In the genomic region with DNA sequence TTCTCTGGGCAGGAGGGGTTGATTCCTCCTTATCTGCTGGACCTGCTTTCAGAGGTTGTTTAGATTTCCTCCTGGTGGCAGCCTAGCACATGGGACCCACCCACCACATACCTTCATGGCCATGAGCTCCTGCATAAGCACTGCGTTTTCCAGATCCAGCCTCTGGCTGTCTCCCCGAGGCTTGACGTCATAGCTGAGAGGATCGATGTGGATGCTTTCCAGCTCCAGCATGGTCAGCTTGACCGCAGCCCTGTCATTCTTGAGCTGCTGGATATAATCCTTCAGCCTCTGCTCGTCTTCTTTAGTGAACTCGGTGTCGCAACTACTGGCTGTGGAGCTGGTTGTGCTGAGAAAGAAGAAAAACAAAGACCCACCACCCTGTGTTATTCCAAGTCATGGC, we compare ENCODE assay signal across 21 cellular contexts.
A peak's percentile ranks its signal among the peaks of the same experiment; 100 is the strongest.
DNase-seq lines count a peak whose midpoint lies in the region; ATAC-seq and TF ChIP-seq lines count a peak whose summit lies in the region.
"Had no signal": no experiment of that assay in that cellular context is flagged by ENCODE, and none has a peak within 500 bp of the region (broad histone marks: within the 10 kb centered on the region; RNA-seq: fewer than 3 reads in every experiment).

No MANE protein-coding gene starts in this region.

- H3K9me3 ChIP-seq in left ventricle myocardium inferior (replicated peaks) (no peaks in the 10 kb centered on the region), mammary epithelial cell (replicated peaks; ENCODE audit: insufficient read depth, low read length) (no peaks in the 10 kb centered on the region)
- H3K9me3 ChIP-seq: BLaER1 treated with 17β-estradiol and CSF1 and Interleukin-3, amounts not matched to agents 10 nM and 100 nM had no signal

- H3K4me1 ChIP-seq in left ventricle myocardium inferior (peaks cover 41% of the 10 kb centered on the region), mammary epithelial cell (ENCODE audit: insufficient read depth, low read length) (peaks cover 26% of the 10 kb centered on the region)
- H3K4me1 ChIP-seq: neural progenitor cell had no signal

- H3K27ac ChIP-seq in left ventricle myocardium inferior (replicated peaks): no peak overlapping the region
- no peak overlapping the region for H3K27ac ChIP-seq in mammary epithelial cell (ENCODE audit: insufficient read depth, low read depth, low read length)
- H3K27ac ChIP-seq: BLaER1 treated with 17β-estradiol and CSF1 and Interleukin-3, amounts not matched to agents 10 nM and 100 nM; neural progenitor cell; PC-9; SK-N-MC had no signal

- H3K36me3 ChIP-seq in left ventricle myocardium inferior (peaks cover 48% of the 10 kb centered on the region), mammary epithelial cell (ENCODE audit: insufficient read depth, low read length) (peaks cover 6% of the 10 kb centered on the region)
- H3K36me3 ChIP-seq: BLaER1 treated with 17β-estradiol and CSF1 and Interleukin-3, amounts not matched to agents 10 nM and 100 nM; neural progenitor cell had no signal

- H3K79me2 ChIP-seq in mammary epithelial cell (ENCODE audit: insufficient read depth, low read length): no peaks in the 10 kb centered on the region

- H3K4me1 Mint-ChIP-seq in type B pancreatic cell (ENCODE audit: unreplicated experiment): peaks cover 9% of the 10 kb centered on the region

- no peaks in the 10 kb centered on the region for H3K9me3 Mint-ChIP-seq in type B pancreatic cell
- H3K9me3 Mint-ChIP-seq: activated CD4-positive, alpha-beta memory T cell treated with anti-CD3 and anti-CD28 coated beads for 36 hours; IgD-negative memory B cell; neural progenitor cell; WTC11 had no signal

- H2AFZ ChIP-seq in mammary epithelial cell (ENCODE audit: low read depth, low read length): no peak overlapping the region
- H2AFZ ChIP-seq: neural progenitor cell, PC-9 had no signal

- intact Hi-C loops in left cardiac atrium (cut with DNase I) (no loop called here), left ventricle myocardium inferior (cut with micrococcal nuclease) (no loop called here), mammary epithelial cell (cut with micrococcal nuclease) (loop anchor here (5.0 kb wide), 1 partner anchor 239 kb away; no protein-coding TSS in a partner anchor)

- no peak overlapping the region for H3K27ac Mint-ChIP-seq in type B pancreatic cell
- H3K27ac Mint-ChIP-seq: activated CD4-positive, alpha-beta memory T cell treated with anti-CD3 and anti-CD28 coated beads for 36 hours; IgD-negative memory B cell; neural progenitor cell; WTC11 had no signal

- no peaks in the 10 kb centered on the region for H3K27me3 Mint-ChIP-seq in type B pancreatic cell
- H3K27me3 Mint-ChIP-seq: activated CD4-positive, alpha-beta memory T cell treated with anti-CD3 and anti-CD28 coated beads for 36 hours; IgD-negative memory B cell had no signal

- dilution Hi-C loops in mammary epithelial cell (cut with HindIII; ENCODE audit: low sequenced_read_pairs): no loop called here

- DNase-seq in left cardiac atrium (peak; percentile 38), left ventricle myocardium inferior (no peak), fibroblast of gingiva (ENCODE audit: low read depth) (peak; percentile 22), myocyte (ENCODE audit: low read depth) (peak; percentile 89), type B pancreatic cell (ENCODE audit: extremely low spot score, unreplicated experiment) (no peak), mammary epithelial cell (no peak)
- no peak for DNase-seq in stimulated activated naive CD4-positive, alpha-beta T cell (lab: John Stamatoyannopoulos, UW)
- DNase-seq: activated CD4-positive, alpha-beta memory T cell treated with anti-CD3 and anti-CD28 coated beads for 36 hours; activated naive CD4-positive, alpha-beta T cell treated with Interleukin-2 at 50 U/mL for 16 hours; amygdala; GDM1; NCI-H1694; NCI-H2227 treated with DMSO at 0.1 percent for 48 hours; stimulated activated CD4-positive, alpha-beta T cell treated with anti-CD3 and anti-CD28 coated beads, Interleukin-12 subunit alpha, Interleukin-12 subunit beta, amount 100 ng/mL, for 4 hours had no signal

- CTCF ChIA-PET in mammary epithelial cell (lab: Charles Lee; ENCODE audit: low non-redundant PET): interaction anchor here (0.6 kb wide), 1 partner anchor 44 kb away, joined by 5 read pairs; no protein-coding TSS in a partner anchor

- H3K4me2 ChIP-seq in mammary epithelial cell (ENCODE audit: insufficient read depth, low read depth, low read length): no peak overlapping the region
- H3K4me2 ChIP-seq: neural progenitor cell, PC-9 had no signal

- no TSS peak for BruUV-seq in mammary epithelial cell (replicated peaks; lab: Mats Ljungman, UMichigan)

- no peak overlapping the region for H3K4me3 ChIP-seq in left ventricle myocardium inferior
- no peak overlapping the region for H3K4me3 ChIP-seq in mammary epithelial cell (replicated peaks in 1 of 3; ENCODE audit: insufficient read depth in 1 of 3, low read depth in 2 of 3, low read length in 3 of 3)
- H3K4me3 ChIP-seq: BLaER1 treated with 17β-estradiol and CSF1 and Interleukin-3, amounts not matched to agents 10 nM and 100 nM; neural progenitor cell; PC-9; SK-N-MC had no signal

- H3K9ac ChIP-seq in mammary epithelial cell (ENCODE audit: insufficient read depth, low read length): no peak overlapping the region
- H3K9ac ChIP-seq: BLaER1 treated with 17β-estradiol and CSF1 and Interleukin-3, amounts not matched to agents 10 nM and 100 nM; neural progenitor cell had no signal

- peaks cover 2% of the 10 kb centered on the region for H4K20me1 ChIP-seq in mammary epithelial cell (ENCODE audit: insufficient read depth, low read length)
- H4K20me1 ChIP-seq: BLaER1 treated with 17β-estradiol and CSF1 and Interleukin-3, amounts not matched to agents 10 nM and 100 nM had no signal

- H3K27me3 ChIP-seq in left ventricle myocardium inferior (ENCODE audit: low read depth) (no peaks in the 10 kb centered on the region), mammary epithelial cell (ENCODE audit: insufficient read depth, low read length) (no peaks in the 10 kb centered on the region)
- H3K27me3 ChIP-seq: BLaER1 treated with 17β-estradiol and CSF1 and Interleukin-3, amounts not matched to agents 10 nM and 100 nM; neural progenitor cell had no signal

- H3K36me3 Mint-ChIP-seq in type B pancreatic cell: peaks cover 3% of the 10 kb centered on the region
- H3K36me3 Mint-ChIP-seq: IgD-negative memory B cell had no signal

- 99% methylated on average over 8 of the region's 8 CpGs for WGBS in mammary epithelial cell (ENCODE audit: low coverage, missing lambda C conversion rate)

- in situ Hi-C loops in mammary epithelial cell (cut with MboI; ENCODE audit: low sequenced_read_pairs in 2 of 2): no loop called here

- TF ChIP-seq CTCF in left ventricle myocardium inferior (IDR thresholded peaks at IDR 0.05; ENCODE audit: borderline replicate concordance) (no peak), type B pancreatic cell (conservative IDR thresholded peaks at IDR 0.05) (no peak), mammary epithelial cell (conservative IDR thresholded peaks at IDR 0.05 in 1 of 2, IDR thresholded peaks at IDR 0.05 in 1 of 2; ENCODE audit: extremely low read depth in 1 of 2, insufficient read depth in 1 of 2, low read depth in 1 of 2, low read length in 2 of 2) (no peak)

- peak; percentile 32 to 53 for ATAC-seq in left cardiac atrium
- no peak for ATAC-seq in HG02885 (IDR thresholded peaks at IDR 0.05; ENCODE audit: poor library complexity, unreplicated experiment)
- ATAC-seq: WTC11 had no signal

- H3K4me3 Mint-ChIP-seq in type B pancreatic cell: no peak overlapping the region
- H3K4me3 Mint-ChIP-seq: activated CD4-positive, alpha-beta memory T cell treated with anti-CD3 and anti-CD28 coated beads for 36 hours; IgD-negative memory B cell; neural progenitor cell; WTC11 had no signal

Comparison
In these comparisons a context has a peak if more than half of its experiments do, and no peak if none do; other contexts are left out.
1. DNase-seq: peak in left cardiac atrium (single experiment), fibroblast of gingiva (single experiment) and myocyte (single experiment); none in left ventricle myocardium inferior (single experiment), type B pancreatic cell (single experiment), stimulated activated naive CD4-positive, alpha-beta T cell (0 of 6) and mammary epithelial cell (single experiment).